ENCODE assay signal across 8 cellular contexts in the genomic region with DNA sequence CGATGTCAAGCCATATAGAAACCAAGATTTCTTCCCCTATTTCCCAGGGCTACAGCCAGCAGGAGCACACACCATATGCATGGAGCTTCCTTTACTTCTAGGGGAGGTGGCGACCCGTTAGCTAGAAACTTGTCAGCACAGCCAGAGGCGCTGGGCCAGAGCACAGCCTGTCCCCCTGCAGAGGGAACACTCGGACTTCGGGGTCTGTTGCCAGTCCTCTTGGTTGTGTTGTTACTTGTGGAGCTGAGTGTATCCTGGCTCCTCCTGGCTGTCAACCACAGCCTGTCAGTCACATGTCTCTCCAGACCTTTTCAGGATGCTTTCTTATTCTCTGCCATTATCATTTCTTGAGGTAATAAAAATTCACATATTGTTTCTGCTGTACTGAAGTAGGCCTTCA. TPM values are rescaled to one million over a fixed set of nuclear protein-coding genes. Genes with fewer than 3 reads are reported as not detected.
DNase-seq lines count a peak whose midpoint lies in the region; ATAC-seq, FAIRE-seq and TF ChIP-seq lines count a peak whose summit lies in the region.
"Had no signal": no experiment of that assay in that cellular context is flagged by ENCODE, and none has a peak within 500 bp of the region (broad histone marks: within the 10 kb centered on the region; RNA-seq: fewer than 3 reads in every experiment).

No MANE protein-coding gene starts in this region.

- no peaks in the 10 kb centered on the region for H3K36me3 ChIP-seq in Peyer's patch
- H3K36me3 ChIP-seq in K562 (ENCODE audit: control insufficient read depth, insufficient read depth, low read length): no peaks in the 10 kb centered on the region
- no peaks in the 10 kb centered on the region for H3K36me3 ChIP-seq in stomach smooth muscle (ENCODE audit: control insufficient read depth in 2 of 2, insufficient read depth in 2 of 2, low read length in 2 of 2)

- TF ChIP-seq EP300 in K562 (IDR thresholded peaks at IDR 0.05; ENCODE audit: low read length): no peak

- peak; percentile 52 for FAIRE-seq in K562 (lab: Jason Lieb, UNC)

- CTCF ChIA-PET in K562 (lab: Yijun Ruan, JAX; ENCODE audit: low intra/inter-chr PET ratio): no interaction called here

- ATAC-seq in K562: no peak; the same call in 1 of the 3 replicates

- no peak for DNase-seq in Peyer's patch
- no peak for DNase-seq in K562 (ENCODE audit: extremely low read depth in 1 of 4, low spot score in 3 of 4)
- peak; percentile 24 for DNase-seq in left kidney (ENCODE audit: low read depth, low spot score)
- DNase-seq in NCI-H69 (lab: John Stamatoyannopoulos, UW): no peak
- DNase-seq in activated effector memory CD4-positive, alpha-beta T cell treated with anti-CD3 and anti-CD28 coated beads, Interleukin-2, amount 50 U/mL, for 16 hours: no peak
- no peak for DNase-seq in DMS153 treated with DMSO at 0.1 percent for 48 hours (lab: John Stamatoyannopoulos, UW; ENCODE audit: unreplicated experiment)
- DNase-seq: GOT3 had no signal

- BruUV-seq in K562 (replicated peaks; lab: Mats Ljungman, UMichigan): no TSS peak

- H4K20me1 ChIP-seq in K562 (replicated peaks; ENCODE audit: control insufficient read depth, insufficient read depth, low read length): no peaks in the 10 kb centered on the region

- no peaks in the 10 kb centered on the region for H3K79me2 ChIP-seq in K562 (ENCODE audit: control insufficient read depth, insufficient read depth, low read length)

- H3K9ac ChIP-seq in K562 (ENCODE audit: insufficient read depth in 1 of 2, low read depth in 2 of 2, low read length in 2 of 2): no peak overlapping the region
- H3K9ac ChIP-seq in stomach smooth muscle (ENCODE audit: low read length in 2 of 2): peak overlapping the region; percentile 12 to 42

- POLR2A ChIA-PET in K562 (lab: Yijun Ruan, JAX): interaction anchor here (0.7 kb wide), 1 partner anchor 8 kb away, joined by 3 read pairs; no protein-coding TSS in a partner anchor

- intact Hi-C loops in K562 (cut with micrococcal nuclease): no loop called here

- H3K4me2 ChIP-seq in K562 (ENCODE audit: insufficient read depth, low read length): no peak overlapping the region

- in situ Hi-C loops in K562 (cut with MboI): no loop called here

- H3K27ac ChIP-seq in Peyer's patch: peak overlapping the region in 3 of 4 donors; percentile 42 to 66 (median 42)
- no peak overlapping the region for H3K27ac ChIP-seq in K562 (ENCODE audit: extremely low read depth, low read depth, low read length)
- peak overlapping the region; percentile 80 for H3K27ac ChIP-seq in stomach smooth muscle (ENCODE audit: low read length)

- H3K27me3 ChIP-seq in Peyer's patch (no peaks in the 10 kb centered on the region), K562 (ENCODE audit: control insufficient read depth in 2 of 2, insufficient read depth in 2 of 2, low read length in 2 of 2) (peaks cover 9 to 38% of the 10 kb centered on the region in 2 experiments; a peak in 3 of 5 replicates), stomach smooth muscle (ENCODE audit: control insufficient read depth in 1 of 2, insufficient read depth in 2 of 2, low read length in 2 of 2) (no peaks in the 10 kb centered on the region)

- no peak for TF ChIP-seq RAD21 in K562 (CRISPR knock-in tag; conservative IDR thresholded peaks at IDR 0.05 in 1 of 2, IDR thresholded peaks at IDR 0.05 in 1 of 2)

- 30% methylated on average over 6 of the region's 6 CpGs for WGBS in K562 (ENCODE audit: insufficient coverage, low coverage, missing lambda C conversion rate)

- TF ChIP-seq CTCF in Peyer's patch (IDR thresholded peaks at IDR 0.05): no peak
- TF ChIP-seq CTCF in K562 (IDR thresholded peaks at IDR 0.05 in 2 of 3, conservative IDR thresholded peaks at IDR 0.05 in 1 of 3; ENCODE audit: insufficient read depth in 2 of 3, low read depth in 1 of 3, low read length in 3 of 3): no peak

- no peak overlapping the region; the same call in 1 of the 2 replicates for H2AFZ ChIP-seq in K562 (ENCODE audit: low read depth, low read length)

- no peak for TF ChIP-seq POLR2A in Peyer's patch (IDR thresholded peaks at IDR 0.05)
- no peak for TF ChIP-seq POLR2A in K562 (conservative IDR thresholded peaks at IDR 0.05)

- no peaks in the 10 kb centered on the region for H3K9me1 ChIP-seq in K562 (ENCODE audit: control insufficient read depth, insufficient read depth, low read length)

- H3K4me1 ChIP-seq in Peyer's patch (peaks cover 0 to 31% (median 0%) of the 10 kb centered on the region in 4 donors), K562 (replicated peaks in 1 of 2; ENCODE audit: control insufficient read depth in 2 of 2, insufficient read depth in 2 of 2, low read length in 2 of 2) (peaks cover 13 to 14% of the 10 kb centered on the region in 2 experiments), stomach smooth muscle (ENCODE audit: control insufficient read depth, insufficient read depth, low read length) (peaks cover 56% of the 10 kb centered on the region)

- H3K4me3 ChIP-seq in Peyer's patch (no peak overlapping the region), K562 (no peak overlapping the region), stomach smooth muscle (ENCODE audit: low read length in 2 of 2) (peak overlapping the region; percentile 2 to 47)

- H3K9me3 ChIP-seq in Peyer's patch (no peaks in the 10 kb centered on the region), K562 (replicated peaks; ENCODE audit: control insufficient read depth, insufficient read depth, low read depth, low read length) (no peaks in the 10 kb centered on the region), stomach smooth muscle (ENCODE audit: control insufficient read depth in 2 of 2, low read length in 2 of 2) (no peaks in the 10 kb centered on the region)

TF ChIP-seq in K562, 482 proteins besides CTCF, POLR2A, EP300 and RAD21:
- TF ChIP-seq KAT7 (CRISPR knock-in tag; IDR thresholded peaks at IDR 0.05; ENCODE audit: borderline replicate concordance): no peak
- TF ChIP-seq, protein P1, sequence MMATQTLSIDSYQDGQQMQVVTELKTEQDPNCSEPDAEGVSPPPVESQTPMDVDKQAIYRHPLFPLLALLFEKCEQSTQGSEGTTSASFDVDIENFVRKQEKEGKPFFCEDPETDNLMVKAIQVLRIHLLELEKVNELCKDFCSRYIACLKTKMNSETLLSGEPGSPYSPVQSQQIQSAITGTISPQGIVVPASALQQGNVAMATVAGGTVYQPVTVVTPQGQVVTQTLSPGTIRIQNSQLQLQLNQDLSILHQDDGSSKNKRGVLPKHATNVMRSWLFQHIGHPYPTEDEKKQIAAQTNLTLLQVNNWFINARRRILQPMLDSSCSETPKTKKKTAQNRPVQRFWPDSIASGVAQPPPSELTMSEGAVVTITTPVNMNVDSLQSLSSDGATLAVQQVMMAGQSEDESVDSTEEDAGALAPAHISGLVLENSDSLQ (IDR thresholded peaks at IDR 0.05): peak; percentile 62

RNA-seq across cellular contexts. Expression of a gene that starts 57.6 kb away (rescaled TPM):
- total RNA-seq in Peyer's patch: 10 to 100 TPM; 34.3 to 61.1 (median 39.1) TPM
- 7.6 and 9.6 TPM in 2 replicates for total RNA-seq in K562 (2011; cell fraction: chromatin; rRNA removed; ENCODE audit: low replicate concordance)
- total RNA-seq in K562 (2011; cell fraction: nucleolus; rRNA removed): 5.0 and 6.0 TPM in 2 replicates
- total RNA-seq in K562 (2011; cell fraction: nucleoplasm; rRNA removed): 8.3 TPM in 2 replicates
- 13.8 and 16.5 TPM in 2 replicates for total RNA-seq in K562 (2014; rRNA removed)
- total RNA-seq in K562 (2014; rRNA removed; fragmentation: Illumina TruSeq; extraction: Trizol): 12.3 and 13.4 TPM in 2 replicates
- 9.1 and 11.7 TPM in 2 replicates for total RNA-seq in K562 (2015; rRNA removed; fragmentation: Illumina TruSeq; extraction: Trizol)
- 14.6 and 14.8 TPM in 2 replicates for total RNA-seq in K562 (2021)
- polyA plus RNA-seq in K562 (2011; rRNA removed): 11.3 and 16.7 TPM in 2 replicates
- polyA plus RNA-seq in K562 (2011; cell fraction: cytosol; rRNA removed): 16.7 and 19.0 TPM in 2 replicates
- polyA plus RNA-seq in K562 (2011; cell fraction: nucleus; rRNA removed): 5.7 and 9.2 TPM in 2 replicates
- polyA plus RNA-seq in K562 (2012): 10.6 and 21.6 TPM in 2 replicates
- polyA plus RNA-seq in K562 (2014; fragmentation: Illumina TruSeq; extraction: Trizol): 18.9 and 20.3 TPM in 2 replicates
- polyA plus RNA-seq in K562 (2014; fragmentation: Nextera tagmentation; extraction: Ambion mirVana): 10 to 100 TPM in 1 of 2 experiments, 1 to 10 TPM in 1; 7.3 to 12.1 TPM
- polyA plus RNA-seq in K562 (2014; rRNA removed): 10.2 and 15.8 TPM in 2 replicates
- polyA minus RNA-seq in K562 (2011; rRNA and poly(A)+ RNA removed): 14.7 and 15.1 TPM in 2 replicates
- polyA minus RNA-seq in K562 (2011; cell fraction: cytosol; rRNA and poly(A)+ RNA removed): 9.2 and 9.9 TPM in 2 replicates
- 6.7 and 7.4 TPM in 2 replicates for polyA minus RNA-seq in K562 (2011; cell fraction: nucleus; rRNA and poly(A)+ RNA removed)

Comparison
In these comparisons a context has a peak if more than half of its experiments do, and no peak if none do; other contexts are left out.
1. H3K4me3 ChIP-seq: peak in stomach smooth muscle (2 of 2); none in Peyer's patch (0 of 4) and K562 (single experiment).
2. H3K9ac ChIP-seq: peak in stomach smooth muscle (2 of 2); none in K562 (0 of 2).